1 cellular context compared by ENCODE assay signal in the genomic region with DNA sequence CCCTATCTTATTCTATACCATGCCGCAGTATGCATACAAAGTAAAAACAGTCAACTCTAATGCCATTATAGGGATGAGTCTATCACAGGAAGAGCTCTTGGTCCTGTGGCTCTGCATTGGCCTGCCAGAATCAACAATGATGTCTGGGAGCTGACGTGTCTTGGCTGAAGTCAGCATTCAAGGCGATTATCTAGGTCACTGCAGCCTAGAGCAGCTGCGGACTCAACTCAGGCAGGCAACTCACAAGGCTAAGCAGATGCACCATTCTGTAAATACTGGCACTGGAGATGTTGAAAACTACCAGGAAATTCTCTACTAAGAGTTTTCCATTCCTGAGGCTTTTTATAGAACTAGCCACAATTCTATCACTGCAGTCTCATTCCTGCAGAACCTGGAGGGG.
TF ChIP-seq lines count a peak whose summit lies in the region.

No MANE protein-coding gene starts in this region.

TF ChIP-seq in GM23338, 12 proteins besides CTCF, POLR2A, EP300 and RAD21 (continued from another document):
- TF ChIP-seq, protein P1, sequence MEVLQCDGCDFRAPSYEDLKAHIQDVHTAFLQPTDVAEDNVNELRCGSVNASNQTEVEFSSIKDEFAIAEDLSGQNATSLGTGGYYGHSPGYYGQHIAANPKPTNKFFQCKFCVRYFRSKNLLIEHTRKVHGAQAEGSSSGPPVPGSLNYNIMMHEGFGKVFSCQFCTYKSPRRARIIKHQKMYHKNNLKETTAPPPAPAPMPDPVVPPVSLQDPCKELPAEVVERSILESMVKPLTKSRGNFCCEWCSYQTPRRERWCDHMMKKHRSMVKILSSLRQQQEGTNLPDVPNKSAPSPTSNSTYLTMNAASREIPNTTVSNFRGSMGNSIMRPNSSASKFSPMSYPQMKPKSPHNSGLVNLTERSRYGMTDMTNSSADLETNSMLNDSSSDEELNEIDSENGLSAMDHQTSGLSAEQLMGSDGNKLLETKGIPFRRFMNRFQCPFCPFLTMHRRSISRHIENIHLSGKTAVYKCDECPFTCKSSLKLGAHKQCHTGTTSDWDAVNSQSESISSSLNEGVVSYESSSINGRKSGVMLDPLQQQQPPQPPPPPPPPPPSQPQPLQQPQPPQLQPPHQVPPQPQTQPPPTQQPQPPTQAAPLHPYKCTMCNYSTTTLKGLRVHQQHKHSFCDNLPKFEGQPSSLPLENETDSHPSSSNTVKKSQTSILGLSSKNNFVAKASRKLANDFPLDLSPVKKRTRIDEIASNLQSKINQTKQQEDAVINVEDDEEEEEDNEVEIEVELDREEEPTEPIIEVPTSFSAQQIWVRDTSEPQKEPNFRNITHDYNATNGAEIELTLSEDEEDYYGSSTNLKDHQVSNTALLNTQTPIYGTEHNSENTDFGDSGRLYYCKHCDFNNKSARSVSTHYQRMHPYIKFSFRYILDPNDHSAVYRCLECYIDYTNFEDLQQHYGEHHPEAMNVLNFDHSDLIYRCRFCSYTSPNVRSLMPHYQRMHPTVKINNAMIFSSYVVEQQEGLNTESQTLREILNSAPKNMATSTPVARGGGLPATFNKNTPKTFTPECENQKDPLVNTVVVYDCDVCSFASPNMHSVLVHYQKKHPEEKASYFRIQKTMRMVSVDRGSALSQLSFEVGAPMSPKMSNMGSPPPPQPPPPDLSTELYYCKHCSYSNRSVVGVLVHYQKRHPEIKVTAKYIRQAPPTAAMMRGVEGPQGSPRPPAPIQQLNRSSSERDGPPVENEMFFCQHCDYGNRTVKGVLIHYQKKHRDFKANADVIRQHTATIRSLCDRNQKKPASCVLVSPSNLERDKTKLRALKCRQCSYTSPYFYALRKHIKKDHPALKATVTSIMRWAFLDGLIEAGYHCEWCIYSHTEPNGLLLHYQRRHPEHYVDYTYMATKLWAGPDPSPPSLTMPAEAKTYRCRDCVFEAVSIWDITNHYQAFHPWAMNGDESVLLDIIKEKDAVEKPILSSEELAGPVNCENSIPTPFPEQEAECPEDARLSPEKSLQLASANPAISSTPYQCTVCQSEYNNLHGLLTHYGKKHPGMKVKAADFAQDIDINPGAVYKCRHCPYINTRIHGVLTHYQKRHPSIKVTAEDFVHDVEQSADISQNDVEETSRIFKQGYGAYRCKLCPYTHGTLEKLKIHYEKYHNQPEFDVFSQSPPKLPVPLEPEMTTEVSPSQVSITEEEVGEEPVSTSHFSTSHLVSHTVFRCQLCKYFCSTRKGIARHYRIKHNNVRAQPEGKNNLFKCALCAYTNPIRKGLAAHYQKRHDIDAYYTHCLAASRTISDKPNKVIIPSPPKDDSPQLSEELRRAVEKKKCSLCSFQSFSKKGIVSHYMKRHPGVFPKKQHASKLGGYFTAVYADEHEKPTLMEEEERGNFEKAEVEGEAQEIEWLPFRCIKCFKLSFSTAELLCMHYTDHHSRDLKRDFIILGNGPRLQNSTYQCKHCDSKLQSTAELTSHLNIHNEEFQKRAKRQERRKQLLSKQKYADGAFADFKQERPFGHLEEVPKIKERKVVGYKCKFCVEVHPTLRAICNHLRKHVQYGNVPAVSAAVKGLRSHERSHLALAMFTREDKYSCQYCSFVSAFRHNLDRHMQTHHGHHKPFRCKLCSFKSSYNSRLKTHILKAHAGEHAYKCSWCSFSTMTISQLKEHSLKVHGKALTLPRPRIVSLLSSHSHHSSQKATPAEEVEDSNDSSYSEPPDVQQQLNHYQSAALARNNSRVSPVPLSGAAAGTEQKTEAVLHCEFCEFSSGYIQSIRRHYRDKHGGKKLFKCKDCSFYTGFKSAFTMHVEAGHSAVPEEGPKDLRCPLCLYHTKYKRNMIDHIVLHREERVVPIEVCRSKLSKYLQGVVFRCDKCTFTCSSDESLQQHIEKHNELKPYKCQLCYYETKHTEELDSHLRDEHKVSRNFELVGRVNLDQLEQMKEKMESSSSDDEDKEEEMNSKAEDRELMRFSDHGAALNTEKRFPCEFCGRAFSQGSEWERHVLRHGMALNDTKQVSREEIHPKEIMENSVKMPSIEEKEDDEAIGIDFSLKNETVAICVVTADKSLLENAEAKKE (CRISPR knock-in tag; IDR thresholded peaks at IDR 0.05), result no peak
- no peak for TF ChIP-seq CREB1 (CRISPR knock-in tag; IDR thresholded peaks at IDR 0.05; ENCODE audit: low read depth)
- no peak for TF ChIP-seq ZNF331 (CRISPR knock-in tag; IDR thresholded peaks at IDR 0.05; ENCODE audit: low read depth)
